Comparison of ENCODE assay signal across 1 cellular context in the genomic region with DNA sequence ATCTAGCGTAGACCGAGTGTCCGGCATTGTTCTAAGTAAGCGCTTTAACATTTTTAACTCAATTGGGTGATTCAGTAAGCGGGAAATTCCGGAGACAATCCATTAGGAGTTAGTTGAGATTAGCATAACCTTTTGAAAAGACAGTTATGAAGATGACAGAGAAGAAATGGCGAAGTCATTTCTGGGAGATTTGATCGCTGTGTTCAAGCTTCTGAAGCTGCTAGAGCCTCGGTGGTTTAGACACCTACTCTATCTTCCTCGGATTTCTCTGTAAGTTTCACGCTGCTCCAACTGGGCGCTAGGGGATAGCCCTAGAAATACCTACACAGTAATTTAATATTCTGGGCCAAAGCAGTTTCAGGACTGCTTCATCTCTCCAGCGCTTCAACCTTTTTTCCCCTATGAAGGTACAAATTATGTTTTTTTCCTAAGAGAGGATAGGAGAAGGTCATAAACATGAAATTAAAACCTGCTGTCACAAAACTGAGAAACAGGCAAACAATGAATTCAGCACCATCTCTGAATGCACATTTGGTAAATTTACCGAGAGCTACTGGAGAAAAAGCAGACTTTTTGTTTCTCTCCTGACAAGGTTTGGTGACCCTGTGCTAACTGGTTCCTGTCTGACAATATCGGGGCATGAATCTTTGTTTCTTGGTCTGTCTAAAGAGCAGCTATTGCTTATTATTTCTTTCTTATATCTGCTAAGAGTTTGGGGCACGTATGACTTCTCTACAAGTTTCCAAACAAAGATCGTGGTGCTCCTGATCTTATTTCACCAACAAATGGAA.
TF ChIP-seq lines count a peak whose summit lies in the region.

No MANE protein-coding gene starts in this region.

TF ChIP-seq in K562, 482 proteins besides CTCF, POLR2A, EP300 and RAD21 (continued from another document and continues in another):
- TF ChIP-seq, protein P1, sequence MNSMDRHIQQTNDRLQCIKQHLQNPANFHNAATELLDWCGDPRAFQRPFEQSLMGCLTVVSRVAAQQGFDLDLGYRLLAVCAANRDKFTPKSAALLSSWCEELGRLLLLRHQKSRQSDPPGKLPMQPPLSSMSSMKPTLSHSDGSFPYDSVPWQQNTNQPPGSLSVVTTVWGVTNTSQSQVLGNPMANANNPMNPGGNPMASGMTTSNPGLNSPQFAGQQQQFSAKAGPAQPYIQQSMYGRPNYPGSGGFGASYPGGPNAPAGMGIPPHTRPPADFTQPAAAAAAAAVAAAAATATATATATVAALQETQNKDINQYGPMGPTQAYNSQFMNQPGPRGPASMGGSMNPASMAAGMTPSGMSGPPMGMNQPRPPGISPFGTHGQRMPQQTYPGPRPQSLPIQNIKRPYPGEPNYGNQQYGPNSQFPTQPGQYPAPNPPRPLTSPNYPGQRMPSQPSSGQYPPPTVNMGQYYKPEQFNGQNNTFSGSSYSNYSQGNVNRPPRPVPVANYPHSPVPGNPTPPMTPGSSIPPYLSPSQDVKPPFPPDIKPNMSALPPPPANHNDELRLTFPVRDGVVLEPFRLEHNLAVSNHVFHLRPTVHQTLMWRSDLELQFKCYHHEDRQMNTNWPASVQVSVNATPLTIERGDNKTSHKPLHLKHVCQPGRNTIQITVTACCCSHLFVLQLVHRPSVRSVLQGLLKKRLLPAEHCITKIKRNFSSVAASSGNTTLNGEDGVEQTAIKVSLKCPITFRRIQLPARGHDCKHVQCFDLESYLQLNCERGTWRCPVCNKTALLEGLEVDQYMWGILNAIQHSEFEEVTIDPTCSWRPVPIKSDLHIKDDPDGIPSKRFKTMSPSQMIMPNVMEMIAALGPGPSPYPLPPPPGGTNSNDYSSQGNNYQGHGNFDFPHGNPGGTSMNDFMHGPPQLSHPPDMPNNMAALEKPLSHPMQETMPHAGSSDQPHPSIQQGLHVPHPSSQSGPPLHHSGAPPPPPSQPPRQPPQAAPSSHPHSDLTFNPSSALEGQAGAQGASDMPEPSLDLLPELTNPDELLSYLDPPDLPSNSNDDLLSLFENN (IDR thresholded peaks at IDR 0.05; ENCODE audit: low read depth in 2 of 2, low read length in 2 of 2), result no peak
- TF ChIP-seq NR4A1 (CRISPR knock-in tag; IDR thresholded peaks at IDR 0.05) (no peak), NR4A1 (tag; IDR thresholded peaks at IDR 0.05) (no peak), FOXA1 (IDR thresholded peaks at IDR 0.05; ENCODE audit: borderline replicate concordance) (no peak), NFYB (IDR thresholded peaks at IDR 0.05; ENCODE audit: extremely low read depth, insufficient read length) (no peak), PTTG1 (tag; IDR thresholded peaks at IDR 0.05; ENCODE audit: low read depth) (no peak), KAT7 (CRISPR knock-in tag; IDR thresholded peaks at IDR 0.05; ENCODE audit: borderline replicate concordance) (0 out of 2 replicates have a peak, but pooled peaks have one; percentile 6), GABPA (tag; conservative IDR thresholded peaks at IDR 0.05; ENCODE audit: low read depth) (no peak), ZNF586 (CRISPR knock-in tag; conservative IDR thresholded peaks at IDR 0.05) (no peak), ATF1 (CRISPR knock-in tag; IDR thresholded peaks at IDR 0.05) (no peak), ATF1 (tag; IDR thresholded peaks at IDR 0.05) (no peak), ZNF324 (CRISPR knock-in tag; IDR thresholded peaks at IDR 0.05) (0 out of 2 replicates have a peak, but pooled peaks have one; percentile 3), ZNF224 (CRISPR knock-in tag; IDR thresholded peaks at IDR 0.05) (no peak), TAL1 (IDR thresholded peaks at IDR 0.05) (no peak), POLR2G (IDR thresholded peaks at IDR 0.05; ENCODE audit: low read depth, low read length) (peak; percentile 35; the same call in 1 of the 2 replicates), NFIC (IDR thresholded peaks at IDR 0.05) (no peak), NFRKB (IDR thresholded peaks at IDR 0.05; ENCODE audit: low read depth) (peak; percentile 86), ZNF282 (CRISPR knock-in tag; IDR thresholded peaks at IDR 0.05) (no peak), NR3C1 (CRISPR knock-in tag; IDR thresholded peaks at IDR 0.05) (no peak), CBX8 (IDR thresholded peaks at IDR 0.05; ENCODE audit: borderline replicate concordance, extremely low read depth, low read depth, low read length, poor library complexity, severe bottlenecking) (no peak), ZFP36 (IDR thresholded peaks at IDR 0.05; ENCODE audit: low read depth, low read length, partially characterized antibody) (no peak), TEAD2 (tag; IDR thresholded peaks at IDR 0.05) (0 out of 2 replicates have a peak, but pooled peaks have one; percentile 0), ZEB2 (IDR thresholded peaks at IDR 0.05) (no peak), ZKSCAN1 (IDR thresholded peaks at IDR 0.05; ENCODE audit: low read depth, low read length) (no peak)
- TF ChIP-seq, protein P2, sequence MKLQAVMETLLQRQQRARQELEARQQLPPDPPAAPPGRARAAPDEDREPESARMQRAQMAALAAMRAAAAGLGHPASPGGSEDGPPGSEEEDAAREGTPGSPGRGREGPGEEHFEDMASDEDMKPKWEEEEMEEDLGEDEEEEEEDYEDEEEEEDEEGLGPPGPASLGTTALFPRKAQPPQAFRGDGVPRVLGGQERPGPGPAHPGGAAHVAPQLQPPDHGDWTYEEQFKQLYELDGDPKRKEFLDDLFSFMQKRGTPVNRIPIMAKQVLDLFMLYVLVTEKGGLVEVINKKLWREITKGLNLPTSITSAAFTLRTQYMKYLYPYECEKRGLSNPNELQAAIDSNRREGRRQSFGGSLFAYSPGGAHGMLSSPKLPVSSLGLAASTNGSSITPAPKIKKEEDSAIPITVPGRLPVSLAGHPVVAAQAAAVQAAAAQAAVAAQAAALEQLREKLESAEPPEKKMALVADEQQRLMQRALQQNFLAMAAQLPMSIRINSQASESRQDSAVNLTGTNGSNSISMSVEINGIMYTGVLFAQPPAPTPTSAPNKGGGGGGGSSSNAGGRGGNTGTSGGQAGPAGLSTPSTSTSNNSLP (IDR thresholded peaks at IDR 0.05; ENCODE audit: borderline replicate concordance, low read depth, low read length), result no peak
- TF ChIP-seq, protein P3, sequence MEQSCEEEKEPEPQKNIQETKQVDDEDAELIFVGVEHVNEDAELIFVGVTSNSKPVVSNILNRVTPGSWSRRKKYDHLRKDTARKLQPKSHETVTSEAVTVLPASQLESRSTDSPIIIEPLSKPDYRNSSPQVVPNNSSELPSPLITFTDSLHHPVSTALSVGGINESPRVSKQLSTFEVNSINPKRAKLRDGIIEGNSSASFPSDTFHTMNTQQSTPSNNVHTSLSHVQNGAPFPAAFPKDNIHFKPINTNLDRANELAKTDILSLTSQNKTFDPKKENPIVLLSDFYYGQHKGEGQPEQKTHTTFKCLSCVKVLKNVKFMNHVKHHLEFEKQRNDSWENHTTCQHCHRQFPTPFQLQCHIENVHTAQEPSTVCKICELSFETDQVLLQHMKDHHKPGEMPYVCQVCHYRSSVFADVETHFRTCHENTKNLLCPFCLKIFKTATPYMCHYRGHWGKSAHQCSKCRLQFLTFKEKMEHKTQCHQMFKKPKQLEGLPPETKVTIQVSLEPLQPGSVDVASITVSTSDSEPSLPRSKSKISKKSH (CRISPR knock-in tag; IDR thresholded peaks at IDR 0.05), result no peak
- TF ChIP-seq, protein P4, sequence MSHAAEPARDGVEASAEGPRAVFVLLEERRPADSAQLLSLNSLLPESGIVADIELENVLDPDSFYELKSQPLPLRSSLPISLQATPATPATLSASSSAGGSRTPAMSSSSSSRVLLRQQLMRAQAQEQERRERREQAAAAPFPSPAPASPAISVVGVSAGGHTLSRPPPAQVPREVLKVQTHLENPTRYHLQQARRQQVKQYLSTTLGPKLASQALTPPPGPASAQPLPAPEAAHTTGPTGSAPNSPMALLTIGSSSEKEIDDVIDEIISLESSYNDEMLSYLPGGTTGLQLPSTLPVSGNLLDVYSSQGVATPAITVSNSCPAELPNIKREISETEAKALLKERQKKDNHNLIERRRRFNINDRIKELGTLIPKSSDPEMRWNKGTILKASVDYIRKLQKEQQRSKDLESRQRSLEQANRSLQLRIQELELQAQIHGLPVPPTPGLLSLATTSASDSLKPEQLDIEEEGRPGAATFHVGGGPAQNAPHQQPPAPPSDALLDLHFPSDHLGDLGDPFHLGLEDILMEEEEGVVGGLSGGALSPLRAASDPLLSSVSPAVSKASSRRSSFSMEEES (CRISPR knock-in tag; IDR thresholded peaks at IDR 0.05), result no peak
- TF ChIP-seq, protein P5, sequence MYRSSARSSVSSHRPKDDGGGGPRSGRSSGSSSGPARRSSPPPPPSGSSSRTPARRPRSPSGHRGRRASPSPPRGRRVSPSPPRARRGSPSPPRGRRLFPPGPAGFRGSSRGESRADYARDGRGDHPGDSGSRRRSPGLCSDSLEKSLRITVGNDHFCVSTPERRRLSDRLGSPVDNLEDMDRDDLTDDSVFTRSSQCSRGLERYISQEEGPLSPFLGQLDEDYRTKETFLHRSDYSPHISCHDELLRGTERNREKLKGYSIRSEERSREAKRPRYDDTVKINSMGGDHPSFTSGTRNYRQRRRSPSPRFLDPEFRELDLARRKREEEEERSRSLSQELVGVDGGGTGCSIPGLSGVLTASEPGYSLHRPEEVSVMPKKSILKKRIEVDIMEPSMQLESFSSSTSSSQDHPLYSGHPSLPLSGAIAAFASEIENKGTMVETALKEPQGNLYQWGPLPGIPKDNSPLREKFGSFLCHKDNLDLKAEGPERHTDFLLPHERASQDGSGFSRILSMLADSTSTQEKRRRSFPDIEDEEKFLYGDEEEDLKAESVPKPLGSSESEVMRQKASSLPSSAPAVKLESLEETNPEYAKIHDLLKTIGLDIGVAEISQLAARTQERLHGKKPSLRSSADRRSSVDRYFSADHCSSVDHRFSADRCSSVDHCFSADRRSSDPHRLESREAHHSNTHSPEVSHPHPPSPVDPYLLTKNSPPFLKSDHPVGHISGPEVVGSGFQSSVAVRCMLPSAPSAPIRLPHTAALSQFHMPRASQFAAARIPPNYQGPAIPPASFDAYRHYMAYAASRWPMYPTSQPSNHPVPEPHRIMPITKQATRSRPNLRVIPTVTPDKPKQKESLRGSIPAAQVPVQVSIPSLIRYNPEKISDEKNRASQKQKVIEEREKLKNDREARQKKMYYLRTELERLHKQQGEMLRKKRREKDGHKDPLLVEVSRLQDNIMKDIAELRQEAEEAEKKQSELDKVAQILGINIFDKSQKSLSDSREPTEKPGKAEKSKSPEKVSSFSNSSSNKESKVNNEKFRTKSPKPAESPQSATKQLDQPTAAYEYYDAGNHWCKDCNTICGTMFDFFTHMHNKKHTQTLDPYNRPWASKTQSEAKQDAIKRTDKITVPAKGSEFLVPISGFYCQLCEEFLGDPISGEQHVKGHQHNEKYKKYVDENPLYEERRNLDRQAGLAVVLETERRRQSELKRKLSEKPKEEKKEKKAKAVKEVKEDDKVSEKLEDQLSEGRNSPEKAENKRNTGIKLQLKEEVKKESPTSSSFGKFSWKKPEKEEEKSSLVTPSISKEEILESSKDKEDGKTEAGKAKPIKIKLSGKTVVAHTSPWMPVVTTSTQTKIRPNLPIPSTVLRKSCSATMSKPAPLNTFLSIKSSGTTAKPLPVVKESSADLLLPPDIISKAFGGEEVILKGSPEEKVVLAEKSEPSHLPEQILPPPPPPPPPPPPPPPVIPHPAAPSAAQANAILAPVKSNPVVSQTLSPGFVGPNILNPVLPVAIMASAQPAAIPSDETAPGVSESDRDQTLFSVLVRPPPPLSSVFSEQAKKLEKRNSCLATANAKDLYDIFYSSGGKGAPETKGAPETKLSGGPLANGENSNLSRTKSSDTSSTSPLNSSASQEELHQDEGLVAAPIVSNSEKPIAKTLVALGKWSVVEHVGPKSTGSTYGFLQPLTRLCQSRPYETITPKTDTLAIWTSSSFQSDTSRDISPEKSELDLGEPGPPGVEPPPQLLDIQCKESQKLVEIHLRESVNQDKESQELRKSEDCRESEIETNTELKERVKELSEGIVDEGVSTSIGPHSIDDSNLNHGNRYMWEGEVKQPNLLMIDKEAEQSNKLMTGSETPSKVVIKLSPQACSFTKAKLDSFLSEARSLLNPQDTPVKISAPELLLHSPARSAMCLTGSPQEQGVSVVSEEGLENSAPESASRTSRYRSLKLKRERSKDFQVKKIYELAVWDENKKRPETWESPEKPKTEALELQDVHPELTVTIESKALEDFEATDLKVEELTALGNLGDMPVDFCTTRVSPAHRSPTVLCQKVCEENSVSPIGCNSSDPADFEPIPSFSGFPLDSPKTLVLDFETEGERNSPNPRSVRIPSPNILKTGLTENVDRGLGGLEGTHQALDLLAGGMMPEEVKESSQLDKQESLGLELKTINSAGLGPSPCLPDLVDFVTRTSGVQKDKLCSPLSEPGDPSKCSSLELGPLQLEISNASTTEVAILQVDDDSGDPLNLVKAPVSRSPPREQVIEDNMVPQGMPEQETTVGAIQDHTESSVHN (IDR thresholded peaks at IDR 0.05; ENCODE audit: borderline replicate concordance in 1 of 2, low read depth in 1 of 2), result no peak
- TF ChIP-seq, protein P6, sequence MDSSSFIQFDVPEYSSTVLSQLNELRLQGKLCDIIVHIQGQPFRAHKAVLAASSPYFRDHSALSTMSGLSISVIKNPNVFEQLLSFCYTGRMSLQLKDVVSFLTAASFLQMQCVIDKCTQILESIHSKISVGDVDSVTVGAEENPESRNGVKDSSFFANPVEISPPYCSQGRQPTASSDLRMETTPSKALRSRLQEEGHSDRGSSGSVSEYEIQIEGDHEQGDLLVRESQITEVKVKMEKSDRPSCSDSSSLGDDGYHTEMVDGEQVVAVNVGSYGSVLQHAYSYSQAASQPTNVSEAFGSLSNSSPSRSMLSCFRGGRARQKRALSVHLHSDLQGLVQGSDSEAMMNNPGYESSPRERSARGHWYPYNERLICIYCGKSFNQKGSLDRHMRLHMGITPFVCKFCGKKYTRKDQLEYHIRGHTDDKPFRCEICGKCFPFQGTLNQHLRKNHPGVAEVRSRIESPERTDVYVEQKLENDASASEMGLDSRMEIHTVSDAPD (CRISPR knock-in tag; IDR thresholded peaks at IDR 0.05), result no peak
- TF ChIP-seq, protein P7, sequence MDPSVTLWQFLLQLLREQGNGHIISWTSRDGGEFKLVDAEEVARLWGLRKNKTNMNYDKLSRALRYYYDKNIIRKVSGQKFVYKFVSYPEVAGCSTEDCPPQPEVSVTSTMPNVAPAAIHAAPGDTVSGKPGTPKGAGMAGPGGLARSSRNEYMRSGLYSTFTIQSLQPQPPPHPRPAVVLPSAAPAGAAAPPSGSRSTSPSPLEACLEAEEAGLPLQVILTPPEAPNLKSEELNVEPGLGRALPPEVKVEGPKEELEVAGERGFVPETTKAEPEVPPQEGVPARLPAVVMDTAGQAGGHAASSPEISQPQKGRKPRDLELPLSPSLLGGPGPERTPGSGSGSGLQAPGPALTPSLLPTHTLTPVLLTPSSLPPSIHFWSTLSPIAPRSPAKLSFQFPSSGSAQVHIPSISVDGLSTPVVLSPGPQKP (CRISPR knock-in tag; IDR thresholded peaks at IDR 0.05), result no peak
- TF ChIP-seq, protein P8, sequence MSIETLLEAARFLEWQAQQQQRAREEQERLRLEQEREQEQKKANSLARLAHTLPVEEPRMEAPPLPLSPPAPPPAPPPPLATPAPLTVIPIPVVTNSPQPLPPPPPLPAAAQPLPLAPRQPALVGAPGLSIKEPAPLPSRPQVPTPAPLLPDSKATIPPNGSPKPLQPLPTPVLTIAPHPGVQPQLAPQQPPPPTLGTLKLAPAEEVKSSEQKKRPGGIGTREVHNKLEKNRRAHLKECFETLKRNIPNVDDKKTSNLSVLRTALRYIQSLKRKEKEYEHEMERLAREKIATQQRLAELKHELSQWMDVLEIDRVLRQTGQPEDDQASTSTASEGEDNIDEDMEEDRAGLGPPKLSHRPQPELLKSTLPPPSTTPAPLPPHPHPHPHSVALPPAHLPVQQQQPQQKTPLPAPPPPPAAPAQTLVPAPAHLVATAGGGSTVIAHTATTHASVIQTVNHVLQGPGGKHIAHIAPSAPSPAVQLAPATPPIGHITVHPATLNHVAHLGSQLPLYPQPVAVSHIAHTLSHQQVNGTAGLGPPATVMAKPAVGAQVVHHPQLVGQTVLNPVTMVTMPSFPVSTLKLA (conservative IDR thresholded peaks at IDR 0.05), result no peak; a peak in 1 of 4 replicates
